ENCODE assay signal across 8 cellular contexts in the genomic region with DNA sequence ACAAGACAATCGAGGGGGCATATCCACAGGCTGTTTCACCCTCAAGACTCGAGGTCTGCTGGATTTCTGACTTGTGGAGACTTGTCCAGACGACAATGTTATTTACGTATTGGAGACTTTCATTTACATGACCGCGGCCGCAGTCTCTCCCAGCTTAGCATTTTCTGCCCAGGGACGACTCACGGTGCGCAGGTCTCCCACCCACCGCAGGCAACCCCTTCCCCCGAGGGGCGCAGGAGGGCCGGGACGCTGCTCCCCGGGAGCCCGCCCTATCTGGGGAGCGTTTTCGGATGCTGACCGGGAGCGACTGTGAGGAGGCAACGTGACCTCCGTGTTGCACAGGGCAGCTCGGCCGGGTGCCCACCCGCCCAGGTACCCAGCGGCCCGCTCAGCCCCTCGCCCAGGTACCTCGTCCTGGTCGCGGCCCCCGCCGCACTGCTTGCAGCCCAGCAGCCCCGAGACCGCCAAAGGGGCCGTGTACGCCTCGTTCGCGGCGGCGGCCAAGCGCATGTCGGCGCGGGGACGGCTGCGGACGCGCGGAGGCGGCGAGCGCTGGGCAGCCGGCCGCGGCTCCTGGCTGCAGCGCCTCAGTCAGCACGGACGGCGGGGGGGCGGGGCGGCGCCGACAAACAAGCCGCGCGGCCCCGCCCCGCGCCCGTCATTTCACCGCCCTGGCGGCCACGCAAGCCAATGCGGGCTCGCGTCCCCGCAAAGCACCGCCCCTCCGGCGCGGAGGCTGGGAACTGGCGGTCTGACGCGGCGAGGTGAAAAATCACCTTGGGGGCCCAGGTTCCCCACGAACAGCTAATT.
A peak's percentile ranks its signal among the peaks of the same experiment; 100 is the strongest.
DNase-seq lines count a peak whose midpoint lies in the region; ATAC-seq and TF ChIP-seq lines count a peak whose summit lies in the region.

No MANE protein-coding gene starts in this region.

- peak overlapping the region; percentile 98 for H3K4me3 Mint-ChIP-seq in CD8-positive, alpha-beta T cell

- no peaks in the 10 kb centered on the region for H3K9me3 ChIP-seq in CD8-positive, alpha-beta T cell (ENCODE audit: low read length)
- H3K9me3 ChIP-seq in NT2/D1 (ENCODE audit: insufficient read depth, low read length) = no peaks in the 10 kb centered on the region

- peak; percentile 83 to 94 (median 92) for DNase-seq in CD8-positive, alpha-beta T cell
- DNase-seq in HT1080 (ENCODE audit: low read depth) = peak; percentile 85
- peak; percentile 75 for DNase-seq in NT2/D1 (ENCODE audit: low read depth, low spot score)
- DNase-seq in activated T-cell treated with anti-CD3 and anti-CD28 coated beads for 1 hour (ENCODE audit: low read depth) = peak; percentile 89
- DNase-seq in epidermal melanocyte (ENCODE audit: insufficient read length, low spot score) = peak; percentile 39
- peak; percentile 90 for DNase-seq in middle frontal gyrus (ENCODE audit: extremely low spot score, low spot score)
- peak; percentile 85 to 89 for DNase-seq in stimulated activated CD8-positive, alpha-beta memory T cell treated with anti-CD3 and anti-CD28 coated beads, Interleukin-15, amount 100 ng/mL, for 48 hours (ENCODE audit: low read depth in 2 of 2)

- H3K4me3 ChIP-seq in CD8-positive, alpha-beta T cell (ENCODE audit: low read depth, low read length) = peak overlapping the region; percentile 72
- peak overlapping the region; percentile 80 for H3K4me3 ChIP-seq in NT2/D1 (ENCODE audit: insufficient read length, low read depth)

- peak overlapping the region; percentile 100 for H3K27ac Mint-ChIP-seq in CD8-positive, alpha-beta T cell

- intact Hi-C loops in CD8-positive, alpha-beta T cell (cut with DNase I, micrococcal nuclease) = loop anchor here (1.0 to 10.0 kb wide), 19 partner anchors 48 to 1173 kb away; a partner anchor contains a TSS

- H3K27ac ChIP-seq in CD8-positive, alpha-beta T cell (ENCODE audit: low read depth, low read length) = peak overlapping the region; percentile 89

- H3K36me3 ChIP-seq in CD8-positive, alpha-beta T cell (ENCODE audit: insufficient read depth, low read length) = no peaks in the 10 kb centered on the region
- no peaks in the 10 kb centered on the region for H3K36me3 ChIP-seq in NT2/D1 (ENCODE audit: insufficient read depth, insufficient read length, low read length)

- TF ChIP-seq CTCF in CD8-positive, alpha-beta T cell (IDR thresholded peaks at IDR 0.05) = no peak

- no peaks in the 10 kb centered on the region for H3K27me3 ChIP-seq in CD8-positive, alpha-beta T cell (ENCODE audit: insufficient read depth, low read length)
- H3K27me3 ChIP-seq in NT2/D1 (ENCODE audit: insufficient read depth, insufficient read length) = no peaks in the 10 kb centered on the region

- H3K27me3 Mint-ChIP-seq in CD8-positive, alpha-beta T cell (ENCODE audit: low read depth) = no peaks in the 10 kb centered on the region

- POLR2A ChIA-PET in CD8-positive, alpha-beta T cell (lab: Charles Lee) = interaction anchor here (0.7 to 2.9 kb wide), 19 partner anchors 10 to 450 kb away, joined by 3 to 13 read pairs (median 5); a partner anchor contains a TSS

- peaks cover 9% of the 10 kb centered on the region for H3K36me3 Mint-ChIP-seq in CD8-positive, alpha-beta T cell

- peaks cover 70% of the 10 kb centered on the region for H3K4me1 Mint-ChIP-seq in CD8-positive, alpha-beta T cell (ENCODE audit: low read depth)

- no peaks in the 10 kb centered on the region for H3K9me3 Mint-ChIP-seq in CD8-positive, alpha-beta T cell

- peak; percentile 96 for ATAC-seq in CD8-positive, alpha-beta T cell
- ATAC-seq in GM21360 (IDR thresholded peaks at IDR 0.05; ENCODE audit: unreplicated experiment) = peak; percentile 86

- CTCF ChIA-PET in CD8-positive, alpha-beta T cell (lab: Charles Lee) = interaction anchor here (0.7 to 3.2 kb wide), 5 partner anchors 8 to 467 kb away, joined by 3 to 19 read pairs (median 5); no protein-coding TSS in a partner anchor

- peaks cover 50% of the 10 kb centered on the region for H3K4me1 ChIP-seq in CD8-positive, alpha-beta T cell (ENCODE audit: insufficient read depth, low read length)
- H3K4me1 ChIP-seq in NT2/D1 (ENCODE audit: insufficient read depth, insufficient read length) = peaks cover 2% of the 10 kb centered on the region

- peak overlapping the region; percentile 90 for H3K9ac ChIP-seq in NT2/D1 (ENCODE audit: insufficient read length, low read depth)

Comparison
In these comparisons a context has a peak if more than half of its experiments do, and no peak if none do; other contexts are left out.
1. Peak in every context shown above with its lines: DNase-seq, ATAC-seq, H3K4me3 ChIP-seq and H3K27ac ChIP-seq.
2. DNase-seq: peak in every context shown above with its lines; median percentile 92 in CD8-positive, alpha-beta T cell; 90 in middle frontal gyrus; 89 in activated T-cell treated with anti-CD3 and anti-CD28 coated beads for 1 hour; 87 in stimulated activated CD8-positive, alpha-beta memory T cell treated with anti-CD3 and anti-CD28 coated beads, Interleukin-15, amount 100 ng/mL, for 48 hours; 85 in HT1080; 75 in NT2/D1; 39 in epidermal melanocyte.